Comparison of ENCODE assay signal across 12 cellular contexts in genomic region chr3:126063358-126063965, GRCh38.
"Had no signal": no experiment of that assay in that cellular context is flagged by ENCODE, and none has a peak within 500 bp of the region (broad histone marks: within the 10 kb centered on the region; RNA-seq: fewer than 3 reads in every experiment).

No MANE protein-coding gene starts in this region.

- H3K27ac ChIP-seq: adrenal gland, gastrocnemius medialis, heart right ventricle, thoracic aorta, upper lobe of right lung had no signal

- H3K9me3 Mint-ChIP-seq: neural crest cell; T-helper 2 cell treated with Interferon-gamma antibody and Interleukin-4, amounts not matched to agents 5 μg/mL and 100 μg/mL, for 36 hours had no signal

- DNase-seq: activated CD4-positive, alpha-beta T cell treated with anti-CD3 and anti-CD28 coated beads, Interleukin-2, amount 50 U/mL, for 48 hours; adrenal gland; endodermal cell; gastrocnemius medialis; heart right ventricle; midbrain; upper lobe of right lung had no signal

- H3K4me3 Mint-ChIP-seq: endodermal cell; neural crest cell; T-helper 2 cell treated with Interferon-gamma antibody and Interleukin-4, amounts not matched to agents 5 μg/mL and 100 μg/mL, for 36 hours had no signal

- H3K27me3 ChIP-seq: adrenal gland, gastrocnemius medialis, heart right ventricle, upper lobe of right lung had no signal

- H3K4me1 ChIP-seq: adrenal gland, upper lobe of right lung had no signal

- H3K36me3 ChIP-seq: adrenal gland, thoracic aorta had no signal

- ATAC-seq: gastrocnemius medialis, heart right ventricle, sciatic nerve had no signal

- H3K27ac Mint-ChIP-seq: endodermal cell; T-helper 2 cell treated with Interferon-gamma antibody and Interleukin-4, amounts not matched to agents 5 μg/mL and 100 μg/mL, for 36 hours had no signal

- H3K4me3 ChIP-seq: adrenal gland, gastrocnemius medialis, heart right ventricle, lung, thoracic aorta, upper lobe of right lung had no signal

- H3K9me3 ChIP-seq: adrenal gland, gastrocnemius medialis, heart right ventricle, thoracic aorta, upper lobe of right lung had no signal

- H3K4me1 Mint-ChIP-seq: neural crest cell had no signal
